Comparison of ENCODE assay signal across 13 cellular contexts in genomic region chr6:12066297-12066696, GRCh38. TPM values are rescaled to one million over a fixed set of nuclear protein-coding genes. Genes with fewer than 3 reads are reported as not detected.
DNase-seq lines count a peak whose midpoint lies in the region; ATAC-seq and TF ChIP-seq lines count a peak whose summit lies in the region.
"Had no signal": no experiment of that assay in that cellular context is flagged by ENCODE, and none has a peak within 500 bp of the region (broad histone marks: within the 10 kb centered on the region; RNA-seq: fewer than 3 reads in every experiment).

No MANE protein-coding gene starts in this region.

- peaks cover 72% of the 10 kb centered on the region for H3K4me1 Mint-ChIP-seq in stimulated activated naive CD8-positive, alpha-beta T cell treated with anti-CD3 and anti-CD28 coated beads, Interleukin-15, Interleukin-2, amounts not matched to agents 100 ng/mL and 50 ng/mL, for 24 hours (ENCODE audit: low read depth)
- peaks cover 73% of the 10 kb centered on the region for H3K4me1 Mint-ChIP-seq in stimulated activated naive CD8-positive, alpha-beta T cell treated with anti-CD3 and anti-CD28 coated beads, Interleukin-15, amount 100 ng/mL, for 72 hours
- H3K4me1 Mint-ChIP-seq in activated T-helper 1 cell treated with anti-CD3 and anti-CD28 coated beads, Interleukin-12 subunit alpha, Interleukin-12 subunit beta, Interleukin-2, Interleukin-4 antibody, amounts not matched to agents 30 ng/mL and 10 ng/mL and 1 ng/mL, durations not matched to agents 14 hours and 24 hours and 36 hours (ENCODE audit: low read depth) = peaks cover 62% of the 10 kb centered on the region

- peak overlapping the region; percentile 50 for H3K27ac Mint-ChIP-seq in stimulated activated naive CD8-positive, alpha-beta T cell treated with anti-CD3 and anti-CD28 coated beads, Interleukin-15, Interleukin-2, amounts not matched to agents 100 ng/mL and 50 ng/mL, for 24 hours
- peak overlapping the region in 1 of 2 donors; percentile 21 for H3K27ac Mint-ChIP-seq in stimulated activated naive CD8-positive, alpha-beta T cell treated with anti-CD3 and anti-CD28 coated beads, Interleukin-15, amount 100 ng/mL, for 72 hours
- H3K27ac Mint-ChIP-seq in activated T-helper 1 cell treated with anti-CD3 and anti-CD28 coated beads, Interleukin-12 subunit alpha, Interleukin-12 subunit beta, Interleukin-2, Interleukin-4 antibody, amounts not matched to agents 30 ng/mL and 10 ng/mL and 1 ng/mL, durations not matched to agents 14 hours and 24 hours and 36 hours = peak overlapping the region; percentile 68

- no peaks in the 10 kb centered on the region for H3K27me3 Mint-ChIP-seq in stimulated activated naive CD8-positive, alpha-beta T cell treated with anti-CD3 and anti-CD28 coated beads, Interleukin-15, Interleukin-2, amounts not matched to agents 100 ng/mL and 50 ng/mL, for 24 hours
- H3K27me3 Mint-ChIP-seq in stimulated activated naive CD8-positive, alpha-beta T cell treated with anti-CD3 and anti-CD28 coated beads, Interleukin-15, amount 100 ng/mL, for 72 hours = no peaks in the 10 kb centered on the region
- no peaks in the 10 kb centered on the region for H3K27me3 Mint-ChIP-seq in activated T-helper 1 cell treated with anti-CD3 and anti-CD28 coated beads, Interleukin-12 subunit alpha, Interleukin-12 subunit beta, Interleukin-2, Interleukin-4 antibody, amounts not matched to agents 30 ng/mL and 10 ng/mL and 1 ng/mL, durations not matched to agents 14 hours and 24 hours and 36 hours (ENCODE audit: insufficient read depth)

- H3K4me3 ChIP-seq in fibroblast of pulmonary artery (replicated peaks; ENCODE audit: low read depth, low read length) = no peak overlapping the region
- H3K4me3 ChIP-seq: heart left ventricle, tibial nerve had no signal

- no peak for TF ChIP-seq CTCF in fibroblast of pulmonary artery (IDR thresholded peaks at IDR 0.05; ENCODE audit: low read length, missing control alignments)

- no peaks in the 10 kb centered on the region for H3K9me3 Mint-ChIP-seq in stimulated activated naive CD8-positive, alpha-beta T cell treated with anti-CD3 and anti-CD28 coated beads, Interleukin-15, Interleukin-2, amounts not matched to agents 100 ng/mL and 50 ng/mL, for 24 hours
- H3K9me3 Mint-ChIP-seq in stimulated activated naive CD8-positive, alpha-beta T cell treated with anti-CD3 and anti-CD28 coated beads, Interleukin-15, amount 100 ng/mL, for 72 hours = no peaks in the 10 kb centered on the region
- H3K9me3 Mint-ChIP-seq in activated T-helper 1 cell treated with anti-CD3 and anti-CD28 coated beads, Interleukin-12 subunit alpha, Interleukin-12 subunit beta, Interleukin-2, Interleukin-4 antibody, amounts not matched to agents 30 ng/mL and 10 ng/mL and 1 ng/mL, durations not matched to agents 14 hours and 24 hours and 36 hours = no peaks in the 10 kb centered on the region

- peaks cover 9% of the 10 kb centered on the region for H3K36me3 Mint-ChIP-seq in stimulated activated naive CD8-positive, alpha-beta T cell treated with anti-CD3 and anti-CD28 coated beads, Interleukin-15, Interleukin-2, amounts not matched to agents 100 ng/mL and 50 ng/mL, for 24 hours (ENCODE audit: low read depth)
- peaks cover 29% of the 10 kb centered on the region for H3K36me3 Mint-ChIP-seq in activated T-helper 1 cell treated with anti-CD3 and anti-CD28 coated beads, Interleukin-12 subunit alpha, Interleukin-12 subunit beta, Interleukin-2, Interleukin-4 antibody, amounts not matched to agents 30 ng/mL and 10 ng/mL and 1 ng/mL, durations not matched to agents 14 hours and 24 hours and 36 hours (ENCODE audit: low read depth)

- ATAC-seq in stimulated activated naive CD8-positive, alpha-beta T cell treated with anti-CD3 and anti-CD28 coated beads, Interleukin-15, amount 100 ng/mL, for 72 hours = no peak
- no peak for ATAC-seq in GM18909 (IDR thresholded peaks at IDR 0.05; ENCODE audit: poor library complexity, unreplicated experiment)

- intact Hi-C loops in activated T-helper 1 cell treated with anti-CD3 and anti-CD28 coated beads, Interleukin-12 subunit alpha, Interleukin-12 subunit beta, Interleukin-2, Interleukin-4 antibody, amounts not matched to agents 30 ng/mL and 10 ng/mL and 1 ng/mL, durations not matched to agents 14 hours and 24 hours and 36 hours (cut with micrococcal nuclease) = loop anchor here (5.0 kb wide), 1 partner anchor 34 kb away; no protein-coding TSS in a partner anchor

- no peak for DNase-seq in stimulated activated naive CD8-positive, alpha-beta T cell treated with anti-CD3 and anti-CD28 coated beads, Interleukin-15, amount 100 ng/mL, for 72 hours
- DNase-seq in activated T-helper 1 cell treated with anti-CD3 and anti-CD28 coated beads, Interleukin-12 subunit alpha, Interleukin-12 subunit beta, Interleukin-2, Interleukin-4 antibody, amounts not matched to agents 30 ng/mL and 10 ng/mL and 1 ng/mL, durations not matched to agents 14 hours and 24 hours and 36 hours (ENCODE audit: low spot score) = no peak
- DNase-seq in fibroblast of pulmonary artery (ENCODE audit: low read depth) (peak; percentile 39), NCI-H146 treated with DMSO at 0.1 percent for 48 hours (lab: John Stamatoyannopoulos, UW; ENCODE audit: unreplicated experiment) (no peak), activated gamma-delta T cell (lab: John Stamatoyannopoulos, UW) (no peak), cerebellar nuclear complex (lab: John Stamatoyannopoulos, UW) (no peak)
- DNase-seq: heart left ventricle; NCI-H1417; NCI-H345; stimulated activated CD4-positive, alpha-beta T cell treated with anti-CD3 and anti-CD28 coated beads, Interleukin-1b, Interleukin-23, amount 100 ng/mL, for 48 hours had no signal

- H3K4me3 Mint-ChIP-seq in stimulated activated naive CD8-positive, alpha-beta T cell treated with anti-CD3 and anti-CD28 coated beads, Interleukin-15, Interleukin-2, amounts not matched to agents 100 ng/mL and 50 ng/mL, for 24 hours = peak overlapping the region; percentile 3
- H3K4me3 Mint-ChIP-seq in stimulated activated naive CD8-positive, alpha-beta T cell treated with anti-CD3 and anti-CD28 coated beads, Interleukin-15, amount 100 ng/mL, for 72 hours = no peak overlapping the region
- H3K4me3 Mint-ChIP-seq in activated T-helper 1 cell treated with anti-CD3 and anti-CD28 coated beads, Interleukin-12 subunit alpha, Interleukin-12 subunit beta, Interleukin-2, Interleukin-4 antibody, amounts not matched to agents 30 ng/mL and 10 ng/mL and 1 ng/mL, durations not matched to agents 14 hours and 24 hours and 36 hours = no peak overlapping the region

RNA-seq across cellular contexts. Expression of gene HIVEP1, which starts 54.2 kb away (rescaled TPM):
- total RNA-seq in activated T-helper 1 cell treated with anti-CD3 and anti-CD28 coated beads, Interleukin-12 subunit alpha, Interleukin-12 subunit beta, Interleukin-2, Interleukin-4 antibody, amounts not matched to agents 30 ng/mL and 10 ng/mL and 1 ng/mL, durations not matched to agents 14 hours and 24 hours and 36 hours = 69.8 and 72.7 TPM in 2 replicates
